In the genomic region with DNA sequence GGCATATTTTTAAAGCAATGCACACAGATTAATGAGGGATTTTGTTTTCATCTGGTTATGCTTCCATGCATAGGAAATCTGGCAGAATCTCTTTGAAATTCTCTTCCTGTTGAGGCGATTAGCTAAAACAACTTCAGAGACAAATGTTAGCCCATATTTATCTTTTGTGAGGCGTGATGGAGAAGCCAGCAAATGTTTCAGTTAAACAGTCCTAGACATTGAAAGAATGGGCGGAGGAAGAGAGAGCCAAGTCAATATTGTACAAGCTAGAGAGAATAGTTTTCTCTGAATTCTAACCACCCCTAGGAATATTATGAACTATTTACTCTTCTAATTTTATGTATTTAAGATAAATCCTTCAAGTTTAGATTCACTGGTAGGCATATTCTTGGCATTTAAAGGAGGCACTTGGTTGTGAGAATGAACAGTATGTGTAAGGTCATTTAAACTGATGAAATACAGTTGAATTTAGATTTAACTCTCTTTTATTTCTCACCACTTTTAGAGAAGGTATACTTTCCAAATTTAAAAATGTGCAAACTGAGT, we compare ENCODE assay signal across 23 cellular contexts.
DNase-seq lines count a peak whose midpoint lies in the region; FAIRE-seq and TF ChIP-seq lines count a peak whose summit lies in the region.
"Had no signal": no experiment of that assay in that cellular context is flagged by ENCODE, and none has a peak within 500 bp of the region (broad histone marks: within the 10 kb centered on the region; RNA-seq: fewer than 3 reads in every experiment).

No MANE protein-coding gene starts in this region.

- TF ChIP-seq CTCF in H1 (IDR thresholded peaks at IDR 0.05; ENCODE audit: control extremely low read depth in 1 of 3, insufficient read depth in 1 of 3, low read depth in 1 of 3, low read length in 3 of 3) (no peak), smooth muscle cell (IDR thresholded peaks at IDR 0.05; ENCODE audit: borderline replicate concordance, insufficient read depth, poor library complexity, severe bottlenecking) (no peak)

- no peak overlapping the region for H2BK120ac ChIP-seq in H1 (replicated peaks; ENCODE audit: low read depth, low read length)

- TF ChIP-seq RAD21 in H1 (IDR thresholded peaks at IDR 0.05 in 1 of 2, conservative IDR thresholded peaks at IDR 0.05 in 1 of 2; ENCODE audit: low read depth in 2 of 2, low read length in 2 of 2) = no peak

- H3K27ac ChIP-seq in H1 (ENCODE audit: low read depth, low read length) (no peak overlapping the region), smooth muscle cell (ENCODE audit: low read depth) (no peak overlapping the region)
- H3K27ac ChIP-seq: PC-9, SJSA1 had no signal

- H3K4me3 ChIP-seq in H1 (ENCODE audit: extremely low read depth in 1 of 4, insufficient read depth in 2 of 4, low read depth in 3 of 4, low read length in 4 of 4) (no peak overlapping the region), smooth muscle cell (no peak overlapping the region)
- H3K4me3 ChIP-seq: PC-9, SJSA1 had no signal

- no peak overlapping the region for H2BK5ac ChIP-seq in H1 (ENCODE audit: low read depth, low read length)

- no peak overlapping the region for H2BK12ac ChIP-seq in H1 (ENCODE audit: low read depth, low read length)

- WGBS in H1 (ENCODE audit: extremely low coverage in 1 of 2, insufficient coverage in 1 of 2, insufficient read length in 1 of 2, insufficient replicate concordance in 2 of 2, low coverage in 1 of 2, low lambda C conversion rate in 2 of 2, missing lambda C conversion rate in 1 of 2), 2 experiments = 94% methylated on average over 3 of the region's 3 CpGs; no CpG with 5 or more reads in 1 of the 2 experiments
- WGBS in smooth muscle cell (ENCODE audit: low lambda C conversion rate) = 38% methylated on average over 3 of the region's 3 CpGs

- no peak overlapping the region for H3K56ac ChIP-seq in H1 (replicated peaks; ENCODE audit: insufficient read length, low read depth, low read length)

- H3K36me3 ChIP-seq in H1 (ENCODE audit: control insufficient read depth in 2 of 4, insufficient read depth in 4 of 4, low read length in 3 of 4) (no peaks in the 10 kb centered on the region), smooth muscle cell (ENCODE audit: low read depth) (no peaks in the 10 kb centered on the region)
- H3K36me3 ChIP-seq: SJSA1 had no signal

- CTCF ChIA-PET in H1 (lab: Charles Lee; ENCODE audit: partially characterized antibody) = no interaction called here

- H3K14ac ChIP-seq in H1 (ENCODE audit: insufficient read length) = no peak overlapping the region

- H4K91ac ChIP-seq in H1 (replicated peaks; ENCODE audit: insufficient read length, low read length) = no peak overlapping the region

- TF ChIP-seq EP300 in H1 (IDR thresholded peaks at IDR 0.05; ENCODE audit: borderline replicate concordance in 1 of 2, low read depth in 2 of 2, low read length in 2 of 2) = no peak

- H3K18ac ChIP-seq in H1 (ENCODE audit: extremely low read depth, low read length) = no peak overlapping the region

- H3K79me2 ChIP-seq in H1 (ENCODE audit: control insufficient read depth in 1 of 2, insufficient read depth in 2 of 2, low read length in 2 of 2) (no peaks in the 10 kb centered on the region), smooth muscle cell (ENCODE audit: low read depth) (no peaks in the 10 kb centered on the region)

- H4K20me1 ChIP-seq in H1 (replicated peaks in 1 of 2; ENCODE audit: control insufficient read depth in 1 of 2, insufficient read depth in 2 of 2, low read length in 2 of 2) (no peaks in the 10 kb centered on the region), smooth muscle cell (ENCODE audit: low read depth) (no peaks in the 10 kb centered on the region)

- H3K79me1 ChIP-seq in H1 (ENCODE audit: low read depth, low read length) = no peaks in the 10 kb centered on the region

- FAIRE-seq in H1 (lab: Jason Lieb, UNC) = no peak

- no peak overlapping the region for H2BK20ac ChIP-seq in H1 (ENCODE audit: low read length)

- no peak overlapping the region for H2BK15ac ChIP-seq in H1 (ENCODE audit: low read length)

- H2AFZ ChIP-seq in H1 (ENCODE audit: low read length) (0 out of 2 replicates have a peak overlapping the region, but pooled peaks have one; percentile 40), smooth muscle cell (ENCODE audit: low read depth) (peak overlapping the region; percentile 56)
- H2AFZ ChIP-seq: PC-9 had no signal

- no peak overlapping the region for H3K4ac ChIP-seq in H1 (replicated peaks; ENCODE audit: insufficient read length, low read depth, low read length)

- no peak overlapping the region for H2AK5ac ChIP-seq in H1 (ENCODE audit: low read depth, low read length)

- DNase-seq in DMS53 (lab: John Stamatoyannopoulos, UW) (peak; percentile 61), NCI-H146 treated with DMSO at 0.1 percent for 48 hours (lab: John Stamatoyannopoulos, UW; ENCODE audit: unreplicated experiment) (peak; percentile 40), H1 (ENCODE audit: low read depth in 1 of 2, low spot score in 2 of 2) (no peak), smooth muscle cell (lab: John Stamatoyannopoulos, UW; ENCODE audit: unreplicated experiment) (no peak), iPS-NIHi7 (ENCODE audit: extremely low spot score) (no peak), amygdala (lab: John Stamatoyannopoulos, UW) (no peak), RKO (ENCODE audit: low spot score) (no peak)
- DNase-seq: C1 segment of cervical spinal cord; CD4-positive, alpha-beta memory T cell; DMS 273 treated with DMSO at 0.1 percent for 48 hours; DND-41; H7; Karpas-422; NCI-H1092; NCI-H1417 treated with DMSO at 0.1 percent for 48 hours; NCI-H187 treated with DMSO at 0.1 percent for 48 hours; NCI-H2107; NCI-H526; PC-9; Right ventricle myocardium superior; RPMI8226; T-cell had no signal

- no peak overlapping the region for H3K4me2 ChIP-seq in H1 (ENCODE audit: insufficient read depth in 1 of 2, low read depth in 2 of 2, low read length in 2 of 2)
- H3K4me2 ChIP-seq in smooth muscle cell = no peak overlapping the region
- H3K4me2 ChIP-seq: PC-9 had no signal

- no peak for TF ChIP-seq POLR2A in H1 (IDR thresholded peaks at IDR 0.05; ENCODE audit: control extremely low read depth in 1 of 2, low read depth in 2 of 2, low read length in 2 of 2)

- H3K9me3 ChIP-seq in H1 (ENCODE audit: insufficient read depth in 2 of 2, low read depth in 1 of 2, low read length in 1 of 2) (no peaks in the 10 kb centered on the region), smooth muscle cell (replicated peaks; ENCODE audit: low read depth) (no peaks in the 10 kb centered on the region)
- H3K9me3 ChIP-seq: SJSA1 had no signal

- H3F3A ChIP-seq in smooth muscle cell (ENCODE audit: low read depth) = peaks cover 3% of the 10 kb centered on the region

- H3K23ac ChIP-seq in H1 (ENCODE audit: insufficient read length) = no peak overlapping the region

- POLR2A ChIA-PET in H1 (lab: Charles Lee; ENCODE audit: partially characterized antibody) = no interaction called here

- no peak overlapping the region for H4K8ac ChIP-seq in H1 (ENCODE audit: extremely low read depth, insufficient read depth, low read length)

- H3K23me2 ChIP-seq in H1 (ENCODE audit: low read depth, low read length) = no peaks in the 10 kb centered on the region

- H3K4me1 ChIP-seq in H1 (replicated peaks in 1 of 4; ENCODE audit: control insufficient read depth in 3 of 4, insufficient read depth in 4 of 4, low read length in 3 of 4) (no peaks in the 10 kb centered on the region), smooth muscle cell (ENCODE audit: low read depth) (no peaks in the 10 kb centered on the region)
- H3K4me1 ChIP-seq: SJSA1 had no signal

- H3K27me3 ChIP-seq in H1 (replicated peaks in 1 of 4; ENCODE audit: control insufficient read depth in 3 of 4, extremely low read depth in 1 of 4, insufficient read depth in 3 of 4, low read length in 3 of 4) (no peaks in the 10 kb centered on the region), smooth muscle cell (ENCODE audit: low read depth) (no peaks in the 10 kb centered on the region)
- H3K27me3 ChIP-seq: SJSA1 had no signal

- no peak overlapping the region for H4K5ac ChIP-seq in H1 (ENCODE audit: insufficient read length, low read depth, low read length)

- no peak overlapping the region for H3K9ac ChIP-seq in H1 (replicated peaks in 1 of 4; ENCODE audit: extremely low read depth in 1 of 4, low read depth in 3 of 4, low read length in 3 of 4)
- no peak overlapping the region for H3K9ac ChIP-seq in smooth muscle cell (ENCODE audit: low read depth)

TF ChIP-seq in H1, 55 proteins besides CTCF, POLR2A, EP300 and RAD21 (continues in another document):
- TF ChIP-seq PHF8 (conservative IDR thresholded peaks at IDR 0.05; ENCODE audit: low read depth, low read length) = no peak
- no peak for TF ChIP-seq CEBPB (IDR thresholded peaks at IDR 0.05; ENCODE audit: low read depth, low read length)
- TF ChIP-seq JUN (IDR thresholded peaks at IDR 0.05; ENCODE audit: low read depth, low read length) = no peak
- no peak for TF ChIP-seq BRCA1 (IDR thresholded peaks at IDR 0.05; ENCODE audit: low read depth, low read length)
- TF ChIP-seq, protein P1, sequence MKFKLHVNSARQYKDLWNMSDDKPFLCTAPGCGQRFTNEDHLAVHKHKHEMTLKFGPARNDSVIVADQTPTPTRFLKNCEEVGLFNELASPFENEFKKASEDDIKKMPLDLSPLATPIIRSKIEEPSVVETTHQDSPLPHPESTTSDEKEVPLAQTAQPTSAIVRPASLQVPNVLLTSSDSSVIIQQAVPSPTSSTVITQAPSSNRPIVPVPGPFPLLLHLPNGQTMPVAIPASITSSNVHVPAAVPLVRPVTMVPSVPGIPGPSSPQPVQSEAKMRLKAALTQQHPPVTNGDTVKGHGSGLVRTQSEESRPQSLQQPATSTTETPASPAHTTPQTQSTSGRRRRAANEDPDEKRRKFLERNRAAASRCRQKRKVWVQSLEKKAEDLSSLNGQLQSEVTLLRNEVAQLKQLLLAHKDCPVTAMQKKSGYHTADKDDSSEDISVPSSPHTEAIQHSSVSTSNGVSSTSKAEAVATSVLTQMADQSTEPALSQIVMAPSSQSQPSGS (IDR thresholded peaks at IDR 0.05; ENCODE audit: low read length) = no peak
- no peak for TF ChIP-seq BACH1 (IDR thresholded peaks at IDR 0.05; ENCODE audit: low read length)

Comparison
In these comparisons a context has a peak if more than half of its experiments do, and no peak if none do; other contexts are left out.
1. DNase-seq: peak in DMS53 (single experiment) and NCI-H146 treated with DMSO at 0.1 percent for 48 hours (single experiment); none in H1 (0 of 2), smooth muscle cell (single experiment), iPS-NIHi7 (single experiment), amygdala (0 of 56) and RKO (single experiment).